In genomic region chrX:108396188-108396885, GRCh38 we compare ENCODE assay signal across 2 cellular contexts.
A peak's percentile ranks its signal among the peaks of the same experiment; 100 is the strongest.
TF ChIP-seq lines count a peak whose summit lies in the region.

No MANE protein-coding gene starts in this region.

TF ChIP-seq in IMR-90, 13 proteins besides CTCF, POLR2A, EP300 and RAD21:
- no peak for TF ChIP-seq SMC3 (IDR thresholded peaks at IDR 0.05; ENCODE audit: low read depth, low read length)
- no peak for TF ChIP-seq RFX5 (IDR thresholded peaks at IDR 0.05; ENCODE audit: low read depth, low read length)
- no peak for TF ChIP-seq NFE2L2 (IDR thresholded peaks at IDR 0.05; ENCODE audit: low read depth, low read length)
- no peak for TF ChIP-seq BHLHE40 (IDR thresholded peaks at IDR 0.05; ENCODE audit: low read depth, low read length)
- no peak for TF ChIP-seq RCOR1 (IDR thresholded peaks at IDR 0.05; ENCODE audit: insufficient replicate concordance, low read length)
- no peak for TF ChIP-seq CHD1 (IDR thresholded peaks at IDR 0.05; ENCODE audit: low read depth, low read length)
- TF ChIP-seq MXI1 (IDR thresholded peaks at IDR 0.05; ENCODE audit: borderline replicate concordance, low read depth, low read length): no peak
- TF ChIP-seq, protein P1, sequence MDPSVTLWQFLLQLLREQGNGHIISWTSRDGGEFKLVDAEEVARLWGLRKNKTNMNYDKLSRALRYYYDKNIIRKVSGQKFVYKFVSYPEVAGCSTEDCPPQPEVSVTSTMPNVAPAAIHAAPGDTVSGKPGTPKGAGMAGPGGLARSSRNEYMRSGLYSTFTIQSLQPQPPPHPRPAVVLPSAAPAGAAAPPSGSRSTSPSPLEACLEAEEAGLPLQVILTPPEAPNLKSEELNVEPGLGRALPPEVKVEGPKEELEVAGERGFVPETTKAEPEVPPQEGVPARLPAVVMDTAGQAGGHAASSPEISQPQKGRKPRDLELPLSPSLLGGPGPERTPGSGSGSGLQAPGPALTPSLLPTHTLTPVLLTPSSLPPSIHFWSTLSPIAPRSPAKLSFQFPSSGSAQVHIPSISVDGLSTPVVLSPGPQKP (IDR thresholded peaks at IDR 0.05; ENCODE audit: borderline replicate concordance, low read depth, low read length): no peak
- no peak for TF ChIP-seq USF2 (IDR thresholded peaks at IDR 0.05; ENCODE audit: low read depth, low read length)
- no peak for TF ChIP-seq MAZ (IDR thresholded peaks at IDR 0.05; ENCODE audit: borderline replicate concordance, low read depth, low read length)
- TF ChIP-seq FOS (IDR thresholded peaks at IDR 0.05; ENCODE audit: low read depth, low read length): no peak
- TF ChIP-seq MAFK (IDR thresholded peaks at IDR 0.05; ENCODE audit: low read depth, low read length): no peak
- no peak for TF ChIP-seq CEBPB (IDR thresholded peaks at IDR 0.05; ENCODE audit: low read depth, low read length)

TF ChIP-seq in H1, 55 proteins besides CTCF, POLR2A, EP300 and RAD21:
- no peak for TF ChIP-seq JUND (IDR thresholded peaks at IDR 0.05; ENCODE audit: low read length)
- TF ChIP-seq ASH2L (IDR thresholded peaks at IDR 0.05; ENCODE audit: low read length): peak; percentile 30
- peak; percentile 52; the same call in 1 of the 2 replicates for TF ChIP-seq SP1 (IDR thresholded peaks at IDR 0.05; ENCODE audit: low read depth, low read length)
- TF ChIP-seq MAFK (IDR thresholded peaks at IDR 0.05; ENCODE audit: low read depth, low read length): no peak
- TF ChIP-seq TEAD4 (IDR thresholded peaks at IDR 0.05; ENCODE audit: low read depth, low read length): peak; percentile 55
